Comparison of ENCODE assay signal across 8 cellular contexts in genomic region chr15:70584838-70585706, GRCh38.
DNase-seq lines count a peak whose midpoint lies in the region; ATAC-seq, FAIRE-seq and TF ChIP-seq lines count a peak whose summit lies in the region.

No MANE protein-coding gene starts in this region.

- peak; percentile 52 for TF ChIP-seq CTCF in D721Med (IDR thresholded peaks at IDR 0.05; ENCODE audit: insufficient read depth, missing control alignments)

- DNase-seq in D721Med (ENCODE audit: insufficient read length, low spot score) (peak; percentile 39), NCI-H82 treated with DMSO at 0.1 percent for 48 hours (lab: John Stamatoyannopoulos, UW; ENCODE audit: unreplicated experiment) (peak; percentile 7), amniotic epithelial cell (ENCODE audit: low read depth) (peak; percentile 52), kidney tubule cell (ENCODE audit: low spot score) (peak; percentile 48), NCI-H2081 treated with DMSO at 0.1 percent for 48 hours (lab: John Stamatoyannopoulos, UW) (no peak), GM12892 (ENCODE audit: insufficient read length) (no peak)
- DNase-seq in stimulated activated CD8-positive, alpha-beta memory T cell treated with anti-CD3 and anti-CD28 coated beads, Interleukin-2, amount 100 ng/mL, for 1 hour (ENCODE audit: low read depth in 2 of 2): peak; percentile 13 to 16

- FAIRE-seq in D721Med (lab: Jason Lieb, UNC) (no peak), GM12892 (lab: Jason Lieb, UNC) (no peak)

- no peak for TF ChIP-seq POLR2A in GM12892 (IDR thresholded peaks at IDR 0.05; ENCODE audit: low read depth, low read length)

- no peak for ATAC-seq in GM21576 (IDR thresholded peaks at IDR 0.05; ENCODE audit: unreplicated experiment)

Comparison
In these comparisons a context has a peak if more than half of its experiments do, and no peak if none do; other contexts are left out.
1. DNase-seq: peak in D721Med (single experiment), NCI-H82 treated with DMSO at 0.1 percent for 48 hours (single experiment), amniotic epithelial cell (single experiment), kidney tubule cell (single experiment) and stimulated activated CD8-positive, alpha-beta memory T cell treated with anti-CD3 and anti-CD28 coated beads, Interleukin-2, amount 100 ng/mL, for 1 hour (2 of 2); none in NCI-H2081 treated with DMSO at 0.1 percent for 48 hours (single experiment) and GM12892 (single experiment).